Comparison of ENCODE assay signal across 14 cellular contexts in the genomic region with DNA sequence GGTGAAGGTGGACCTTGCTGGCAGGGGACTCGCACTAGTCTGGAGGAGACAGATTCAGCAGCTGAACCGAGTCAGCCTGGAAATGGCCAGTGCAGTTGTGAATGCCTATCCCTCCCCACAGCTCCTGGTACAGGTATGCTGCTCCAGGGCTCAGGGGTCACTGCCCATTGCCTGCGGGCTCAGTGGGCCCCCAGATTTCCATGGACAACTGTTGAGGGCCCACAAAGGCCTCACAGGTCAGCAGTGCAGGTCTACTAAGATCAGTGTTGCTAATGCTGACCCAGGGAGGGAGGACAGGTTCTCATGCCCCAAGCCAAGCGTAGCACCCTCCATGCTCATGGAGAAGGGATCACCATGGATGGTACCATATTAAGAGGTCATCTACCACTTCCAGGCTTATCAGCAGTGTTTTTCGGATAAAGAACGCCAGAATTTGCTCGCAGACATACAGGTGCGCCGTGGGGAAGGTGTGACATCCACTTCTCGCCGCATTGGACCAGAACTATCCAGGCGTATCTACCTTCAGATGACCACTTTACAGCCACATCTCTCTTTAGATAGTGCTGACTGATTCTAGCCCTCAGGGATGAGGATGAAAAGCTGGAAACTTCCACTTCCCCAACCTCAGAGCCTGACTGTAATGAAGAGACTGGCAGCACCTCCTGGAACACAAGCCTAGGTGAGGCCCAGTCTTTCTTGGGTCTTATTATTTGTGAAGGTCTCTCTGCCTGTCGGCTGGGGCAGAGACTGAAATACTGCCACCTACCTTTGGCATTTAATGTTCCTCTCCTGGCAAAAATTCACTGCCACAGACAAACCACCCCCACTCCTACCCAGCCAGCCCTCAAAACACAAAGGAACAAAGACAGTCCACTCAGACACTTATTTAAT. TPM values are rescaled to one million over a fixed set of nuclear protein-coding genes. Genes with fewer than 3 reads are reported as not detected.
DNase-seq lines count a peak whose midpoint lies in the region; ATAC-seq and TF ChIP-seq lines count a peak whose summit lies in the region.
"Had no signal": no experiment of that assay in that cellular context is flagged by ENCODE, and none has a peak within 500 bp of the region (broad histone marks: within the 10 kb centered on the region; RNA-seq: fewer than 3 reads in every experiment).

No MANE protein-coding gene starts in this region.

- H3K27ac Mint-ChIP-seq in stimulated activated naive CD8-positive, alpha-beta T cell treated with anti-CD3 and anti-CD28 coated beads, Interleukin-15, amount 100 ng/mL, for 72 hours = peak overlapping the region in 1 of 2 donors; percentile 27
- no peak overlapping the region for H3K27ac Mint-ChIP-seq in effector memory CD8-positive, alpha-beta T cell
- H3K27ac Mint-ChIP-seq in activated T-cell treated with anti-CD3 and anti-CD28 coated beads, Interleukin-2, amount 50 U/mL, for 24 hours = no peak overlapping the region
- H3K27ac Mint-ChIP-seq: B cell had no signal

- TF ChIP-seq CTCF in OCI-LY7 (conservative IDR thresholded peaks at IDR 0.05; ENCODE audit: low read length) (peak; percentile 63), epithelial cell of proximal tubule (conservative IDR thresholded peaks at IDR 0.05; ENCODE audit: low read depth, low read length) (peak; percentile 41)

- H3K4me2 ChIP-seq in OCI-LY7 (ENCODE audit: low read length) = no peak overlapping the region

- no peak overlapping the region for H3K27ac ChIP-seq in OCI-LY7 (ENCODE audit: low read depth, low read length, poor library complexity, severe bottlenecking)
- H3K27ac ChIP-seq: esophagus muscularis mucosa, skin epidermis, upper lobe of left lung had no signal

- peak; percentile 7 for ATAC-seq in stimulated activated naive CD8-positive, alpha-beta T cell treated with anti-CD3 and anti-CD28 coated beads, Interleukin-15, Interleukin-2, amounts not matched to agents 100 U/mL and 50 U/mL, for 24 hours
- no peak for ATAC-seq in stimulated activated naive CD8-positive, alpha-beta T cell treated with anti-CD3 and anti-CD28 coated beads, Interleukin-15, amount 100 ng/mL, for 72 hours
- ATAC-seq in effector memory CD8-positive, alpha-beta T cell (replicated peaks) = no peak

- H3K4me1 Mint-ChIP-seq in stimulated activated naive CD8-positive, alpha-beta T cell treated with anti-CD3 and anti-CD28 coated beads, Interleukin-15, amount 100 ng/mL, for 72 hours = no peaks in the 10 kb centered on the region
- peaks cover 0 to 8% of the 10 kb centered on the region in 2 donors for H3K4me1 Mint-ChIP-seq in effector memory CD8-positive, alpha-beta T cell (ENCODE audit: low read depth in 2 of 2)
- H3K4me1 Mint-ChIP-seq in activated T-cell treated with anti-CD3 and anti-CD28 coated beads, Interleukin-2, amount 50 U/mL, for 24 hours (ENCODE audit: low read depth) = no peaks in the 10 kb centered on the region
- H3K4me1 Mint-ChIP-seq: B cell had no signal

- no peaks in the 10 kb centered on the region for H3K9me3 Mint-ChIP-seq in stimulated activated naive CD8-positive, alpha-beta T cell treated with anti-CD3 and anti-CD28 coated beads, Interleukin-15, amount 100 ng/mL, for 72 hours
- H3K9me3 Mint-ChIP-seq in effector memory CD8-positive, alpha-beta T cell = no peaks in the 10 kb centered on the region
- H3K9me3 Mint-ChIP-seq in activated T-cell treated with anti-CD3 and anti-CD28 coated beads, Interleukin-2, amount 50 U/mL, for 24 hours = no peaks in the 10 kb centered on the region

- H3K79me2 ChIP-seq in OCI-LY7 (ENCODE audit: insufficient read depth, low read depth, low read length) = no peaks in the 10 kb centered on the region

- peaks cover 96% of the 10 kb centered on the region for H3K36me3 ChIP-seq in OCI-LY7 (ENCODE audit: insufficient read depth, low read length)

- H3K9me2 ChIP-seq in OCI-LY7 (ENCODE audit: insufficient read depth, low read length) = no peaks in the 10 kb centered on the region

- no peak overlapping the region for H2AFZ ChIP-seq in OCI-LY7 (ENCODE audit: low read length)

- peaks cover 47% of the 10 kb centered on the region for H3K36me3 Mint-ChIP-seq in effector memory CD8-positive, alpha-beta T cell (ENCODE audit: insufficient read depth)
- H3K36me3 Mint-ChIP-seq in activated T-cell treated with anti-CD3 and anti-CD28 coated beads, Interleukin-2, amount 50 U/mL, for 24 hours (ENCODE audit: low read depth) = peaks cover 98% of the 10 kb centered on the region

- no peaks in the 10 kb centered on the region for H3K27me3 Mint-ChIP-seq in stimulated activated naive CD8-positive, alpha-beta T cell treated with anti-CD3 and anti-CD28 coated beads, Interleukin-15, amount 100 ng/mL, for 72 hours
- no peaks in the 10 kb centered on the region for H3K27me3 Mint-ChIP-seq in effector memory CD8-positive, alpha-beta T cell
- H3K27me3 Mint-ChIP-seq in activated T-cell treated with anti-CD3 and anti-CD28 coated beads, Interleukin-2, amount 50 U/mL, for 24 hours = no peaks in the 10 kb centered on the region
- H3K27me3 Mint-ChIP-seq: B cell had no signal

- DNase-seq in stimulated activated naive CD8-positive, alpha-beta T cell treated with anti-CD3 and anti-CD28 coated beads, Interleukin-15, Interleukin-2, amounts not matched to agents 100 U/mL and 50 U/mL, for 24 hours = no peak
- no peak for DNase-seq in stimulated activated naive CD8-positive, alpha-beta T cell treated with anti-CD3 and anti-CD28 coated beads, Interleukin-15, amount 100 ng/mL, for 72 hours
- DNase-seq in OCI-LY7 (ENCODE audit: low spot score) = no peak
- DNase-seq in epithelial cell of proximal tubule (ENCODE audit: low read depth) = no peak
- DNase-seq in pons (ENCODE audit: low spot score) = no peak
- no peak for DNase-seq in H4 (ENCODE audit: low spot score)
- no peak for DNase-seq in effector memory CD8-positive, alpha-beta T cell
- DNase-seq in activated T-cell treated with anti-CD3 and anti-CD28 coated beads, Interleukin-2, amount 50 U/mL, for 24 hours = no peak
- DNase-seq: OCI-M1, upper lobe of left lung had no signal

- no peaks in the 10 kb centered on the region for H3K9me3 ChIP-seq in OCI-LY7 (ENCODE audit: low read length)
- H3K9me3 ChIP-seq: esophagus muscularis mucosa, HAP-1, upper lobe of left lung had no signal

- no TSS peak for BruUV-seq in OCI-LY7 (replicated peaks; lab: Mats Ljungman, UMichigan)

- H3K4me3 Mint-ChIP-seq in stimulated activated naive CD8-positive, alpha-beta T cell treated with anti-CD3 and anti-CD28 coated beads, Interleukin-15, amount 100 ng/mL, for 72 hours = no peak overlapping the region
- H3K4me3 Mint-ChIP-seq in effector memory CD8-positive, alpha-beta T cell = no peak overlapping the region
- no peak overlapping the region for H3K4me3 Mint-ChIP-seq in activated T-cell treated with anti-CD3 and anti-CD28 coated beads, Interleukin-2, amount 50 U/mL, for 24 hours
- H3K4me3 Mint-ChIP-seq: B cell had no signal

- H3K4me1 ChIP-seq in OCI-LY7 (ENCODE audit: insufficient read depth, low read length, poor library complexity, severe bottlenecking) = no peaks in the 10 kb centered on the region
- H3K4me1 ChIP-seq: esophagus muscularis mucosa, HAP-1, upper lobe of left lung had no signal

- CTCF ChIA-PET in OCI-LY7 (lab: Charles Lee; ENCODE audit: unreplicated experiment) = interaction anchor here (0.6 kb wide), 1 partner anchor 335 kb away, joined by 3 read pairs; no protein-coding TSS in a partner anchor

- H3K4me3 ChIP-seq in OCI-LY7 (ENCODE audit: low read depth, low read length, poor library complexity, severe bottlenecking) (no peak overlapping the region), epithelial cell of proximal tubule (ENCODE audit: low read depth, low read length) (no peak overlapping the region)
- H3K4me3 ChIP-seq: esophagus muscularis mucosa, HAP-1, skin epidermis, upper lobe of left lung had no signal

- no peaks in the 10 kb centered on the region for H4K20me1 ChIP-seq in OCI-LY7 (ENCODE audit: insufficient read depth, low read length)

- intact Hi-C loops in OCI-LY7 (cut with micrococcal nuclease; ENCODE audit: unreplicated experiment) = no loop called here

- POLR2A ChIA-PET in OCI-LY7 (lab: Charles Lee) = interaction anchor here (0.8 to 1.2 kb wide), 3 partner anchors 9 to 11 kb away, joined by 3 to 4 read pairs (median 4); no protein-coding TSS in a partner anchor

RNA-seq across cellular contexts. Expression of a gene that starts 7.6 kb away (rescaled TPM):
- 25.2 and 34.0 TPM in 2 replicates for total RNA-seq in OCI-LY7 (2014; rRNA removed; shearing (Covaris generic))
- 34.2 and 38.2 TPM in 2 replicates for total RNA-seq in OCI-LY7 (2022)
- 13.2 and 13.8 TPM in 2 replicates for total RNA-seq in epithelial cell of proximal tubule
- total RNA-seq in H4 (2014; rRNA removed; shearing (Covaris generic)) = 9.4 and 11.9 TPM in 2 replicates
- total RNA-seq: esophagus muscularis mucosa had no signal

RNA-seq across cellular contexts. Expression of a gene that starts 7.6 kb away (rescaled TPM):
- total RNA-seq in OCI-LY7 (2014; rRNA removed; shearing (Covaris generic)) = 80.2 and 85.1 TPM in 2 replicates
- total RNA-seq in OCI-LY7 (2022) = 63.9 and 68.8 TPM in 2 replicates
- total RNA-seq in epithelial cell of proximal tubule = 100 and 158 TPM in 2 replicates
- total RNA-seq in H4 (2014; rRNA removed; shearing (Covaris generic)) = 179 and 180 TPM in 2 replicates

RNA-seq across cellular contexts. Expression of a gene that starts 16.7 kb away (rescaled TPM):
- total RNA-seq in OCI-LY7 (2014; rRNA removed; shearing (Covaris generic)) = 81.9 and 87.4 TPM in 2 replicates
- total RNA-seq in OCI-LY7 (2022) (111 and 125 TPM in 2 replicates), epithelial cell of proximal tubule (147 and 234 TPM in 2 replicates)
- total RNA-seq in H4 (2014; rRNA removed; shearing (Covaris generic)) = 201 and 234 TPM in 2 replicates

RNA-seq across cellular contexts. Expression of a gene that starts 34.7 kb away (rescaled TPM):
- 22.4 and 22.5 TPM in 2 replicates for total RNA-seq in OCI-LY7 (2014; rRNA removed; shearing (Covaris generic))
- total RNA-seq in OCI-LY7 (2022) (20.9 and 25.5 TPM in 2 replicates), epithelial cell of proximal tubule (35.2 and 35.3 TPM in 2 replicates)
- 21.0 and 22.3 TPM in 2 replicates for total RNA-seq in H4 (2014; rRNA removed; shearing (Covaris generic))

RNA-seq across cellular contexts. Expression of a gene that starts 45.4 kb away (rescaled TPM):
- total RNA-seq in OCI-LY7 (2014; rRNA removed; shearing (Covaris generic)) = 38.6 and 48.1 TPM in 2 replicates
- 42.7 and 48.2 TPM in 2 replicates for total RNA-seq in OCI-LY7 (2022)
- 9.8 and 32.6 TPM in 2 replicates for total RNA-seq in epithelial cell of proximal tubule
- 26.5 and 47.2 TPM in 2 replicates for total RNA-seq in H4 (2014; rRNA removed; shearing (Covaris generic))
